28 cellular contexts compared by ENCODE assay signal in genomic region chr2:114526856-114527255, GRCh38.
"Had no signal": no experiment of that assay in that cellular context is flagged by ENCODE, and none has a peak within 500 bp of the region (broad histone marks: within the 10 kb centered on the region; RNA-seq: fewer than 3 reads in every experiment).

No MANE protein-coding gene starts in this region.

- H3K9me3 ChIP-seq: ovary, psoas muscle, right lobe of liver, sigmoid colon, suprapubic skin, testis, tibial artery, upper lobe of left lung, vagina had no signal

- H3K4me1 ChIP-seq: neural progenitor cell, psoas muscle, right lobe of liver, sigmoid colon, spleen, suprapubic skin, tibial artery, upper lobe of left lung, vagina had no signal

- H2AFZ ChIP-seq: neural progenitor cell, parathyroid adenoma had no signal

- H3K27me3 ChIP-seq: neural progenitor cell, ovary, right lobe of liver, sigmoid colon, spleen, suprapubic skin, testis, tibial artery, upper lobe of left lung, vagina had no signal

- H3K4me3 ChIP-seq: neural progenitor cell, ovary, psoas muscle, right lobe of liver, sigmoid colon, smooth muscle cell, spleen, suprapubic skin, testis, tibial artery, upper lobe of left lung, vagina had no signal

- H3K4me2 ChIP-seq: neural progenitor cell, smooth muscle cell had no signal

- H3K27ac ChIP-seq: neural progenitor cell, ovary, parathyroid adenoma, psoas muscle, right lobe of liver, sigmoid colon, spleen, suprapubic skin, testis, tibial artery, upper lobe of left lung, vagina had no signal

- ATAC-seq: natural killer cell; psoas muscle; right cardiac atrium; right lobe of liver; stimulated activated memory B cell treated with anti-CD40 and anti-IgM and Interleukin-4, amounts not matched to agents 10 μg/mL and 1 μg/mL and 100 μg/mL, for 72 hours; stimulated activated naive CD8-positive, alpha-beta T cell treated with anti-CD3 and anti-CD28 coated beads, Interleukin-15, amount 100 ng/mL, for 72 hours; stimulated activated naive CD8-positive, alpha-beta T cell treated with anti-CD3 and anti-CD28 coated beads, Interleukin-15, Interleukin-2, amounts not matched to agents 100 U/mL and 50 U/mL, for 24 hours had no signal

- DNase-seq: natural killer cell; occipital lobe; ovary; posterior cingulate gyrus; psoas muscle; right cardiac atrium; right lobe of liver; sigmoid colon; spleen; stimulated activated CD4-positive, alpha-beta T cell treated with anti-CD3 and anti-CD28 coated beads, Interleukin-12 subunit alpha, Interleukin-12 subunit beta, amount 100 ng/mL, for 4 hours; stimulated activated CD4-positive, alpha-beta T cell treated with anti-CD3 and anti-CD28 coated beads, Interleukin-1b, Interleukin-23, amount 100 ng/mL, for 48 hours; stimulated activated CD4-positive, alpha-beta T cell treated with anti-CD3 and anti-CD28 coated beads, Interleukin-4, amount 100 ng/mL, for 1 hour; stimulated activated CD4-positive, alpha-beta T cell treated with anti-CD3 and anti-CD28 coated beads, Interleukin-4, amount 100 ng/mL, for 4 hours; stimulated activated CD8-positive, alpha-beta memory T cell treated with anti-CD3 and anti-CD28 coated beads, Interleukin-4, amount 100 ng/mL, for 48 hours; stimulated activated naive CD4-positive, alpha-beta T cell; stimulated activated naive CD8-positive, alpha-beta T cell treated with anti-CD3 and anti-CD28 coated beads, Interleukin-15, amount 100 ng/mL, for 72 hours; stimulated activated naive CD8-positive, alpha-beta T cell treated with anti-CD3 and anti-CD28 coated beads, Interleukin-15, Interleukin-2, amounts not matched to agents 100 U/mL and 50 U/mL, for 24 hours; substantia nigra; testis; tibial artery; trophoblast cell; upper lobe of left lung had no signal

- H3K79me2 ChIP-seq: parathyroid adenoma had no signal

- H3K36me3 ChIP-seq: neural progenitor cell, ovary, right lobe of liver, sigmoid colon, spleen, suprapubic skin, tibial artery, upper lobe of left lung, vagina had no signal
